ENCODE assay signal across 8 cellular contexts in genomic region chr3:146250449-146251382, GRCh38. TPM values are rescaled to one million over a fixed set of nuclear protein-coding genes. Genes with fewer than 3 reads are reported as not detected.
A peak's percentile ranks its signal among the peaks of the same experiment; 100 is the strongest.
DNase-seq lines count a peak whose midpoint lies in the region; ATAC-seq and TF ChIP-seq lines count a peak whose summit lies in the region.

A gene with protein sequence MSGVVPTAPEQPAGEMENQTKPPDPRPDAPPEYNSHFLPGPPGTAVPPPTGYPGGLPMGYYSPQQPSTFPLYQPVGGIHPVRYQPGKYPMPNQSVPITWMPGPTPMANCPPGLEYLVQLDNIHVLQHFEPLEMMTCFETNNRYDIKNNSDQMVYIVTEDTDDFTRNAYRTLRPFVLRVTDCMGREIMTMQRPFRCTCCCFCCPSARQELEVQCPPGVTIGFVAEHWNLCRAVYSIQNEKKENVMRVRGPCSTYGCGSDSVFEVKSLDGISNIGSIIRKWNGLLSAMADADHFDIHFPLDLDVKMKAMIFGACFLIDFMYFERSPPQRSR (minus strand): TSS chr3:146251105. CDS start chr3:146222071, 29,034 bp downstream.

- peak within 1 kb of the TSS; percentile 94 to 98 for H3K27ac ChIP-seq in breast epithelium

- H3K27me3 Mint-ChIP-seq in HFFc6 (ENCODE audit: insufficient read depth), result no peaks in the 10 kb centered on the region

- H3K27me3 ChIP-seq in breast epithelium, result no peaks in the 10 kb centered on the region

- intact Hi-C loops in breast epithelium (cut with DNase I; ENCODE audit: low total_unique reads), result no loop called here

- H3K4me3 ChIP-seq in breast epithelium (peak within 1 kb of the TSS; percentile 67 to 92 (median 91)), iPS-11a (ENCODE audit: low read depth, low read length) (peak within 1 kb of the TSS; percentile 56)

- H3K36me3 ChIP-seq in breast epithelium, result no peaks in the 10 kb centered on the region

- no peaks in the 10 kb centered on the region for H3K36me3 Mint-ChIP-seq in HFFc6 (ENCODE audit: low read depth)

- DNase-seq in activated CD4-positive, CD25-positive, alpha-beta regulatory T cell (lab: John Stamatoyannopoulos, UW), result no peak
- peak; percentile 21 for DNase-seq in HFFc6
- peak; percentile 75 for DNase-seq in OCI-M1 (lab: John Stamatoyannopoulos, UW)
- peak; percentile 48 to 57 for DNase-seq in breast epithelium (ENCODE audit: low spot score in 2 of 2)
- DNase-seq in putamen (ENCODE audit: low spot score), result peak; percentile 25

- H3K9me3 Mint-ChIP-seq in HFFc6, result no peaks in the 10 kb centered on the region

- H3K4me1 Mint-ChIP-seq in HFFc6 (ENCODE audit: low read depth), result peaks cover 39% of the 10 kb centered on the region

- H3K9me3 ChIP-seq in breast epithelium, result no peaks in the 10 kb centered on the region

- peak within 1 kb of the TSS; percentile 95 for H3K4me3 Mint-ChIP-seq in HFFc6

- H3K4me1 ChIP-seq in breast epithelium, result no peaks in the 10 kb centered on the region

- TF ChIP-seq CTCF in HFFc6 (IDR thresholded peaks at IDR 0.05), result no peak
- no peak for TF ChIP-seq CTCF in breast epithelium (IDR thresholded peaks at IDR 0.05)

- no peak for TF ChIP-seq POLR2A in breast epithelium (IDR thresholded peaks at IDR 0.05)

- H3K27ac Mint-ChIP-seq in HFFc6, result peak within 1 kb of the TSS; percentile 83

- ATAC-seq in activated CD4-positive, CD25-positive, alpha-beta regulatory T cell treated with anti-CD3 and anti-CD28 coated beads, Interleukin-2, amount 50 U/mL, for 24 hours, result peak; percentile 32 to 43
- no peak for ATAC-seq in GM21360 (IDR thresholded peaks at IDR 0.05; ENCODE audit: unreplicated experiment)

RNA-seq across cellular contexts. Expression of the gene that starts here (rescaled TPM):
- 10 to 100 TPM in 3 of 6 experiments, 1 to 10 TPM in 3; 6.7 to 11.9 (median 9.8) TPM for total RNA-seq in HFFc6 (2021; fragmentation: NEBNext Ultra II Directional; extraction: Animal tissue kit (Norgen Biotek cat#: 25700))
- total RNA-seq in breast epithelium, result 10 to 100 TPM; 62.2 to 85.5 (median 70.5) TPM

Comparison
In these comparisons a context has a peak if more than half of its experiments do, and no peak if none do; other contexts are left out.
1. RNA of the gene that starts here (total RNA-seq): 62.2 to 85.5 TPM in breast epithelium; 6.7 to 11.9 TPM in HFFc6; every median in the first group is over 4 times any median in the second.
2. DNase-seq: peak in HFFc6 (single experiment), OCI-M1 (single experiment), breast epithelium (2 of 2) and putamen (single experiment); none in activated CD4-positive, CD25-positive, alpha-beta regulatory T cell (0 of 4).